Comparison of ENCODE assay signal across 8 cellular contexts in genomic region chr5:149551227-149552037, GRCh38. TPM values are rescaled to one million over a fixed set of nuclear protein-coding genes. Genes with fewer than 3 reads are reported as not detected.
A peak's percentile ranks its signal among the peaks of the same experiment; 100 is the strongest.
DNase-seq lines count a peak whose midpoint lies in the region; ATAC-seq and TF ChIP-seq lines count a peak whose summit lies in the region.

CSNK1A1 (minus strand) TSS chr5:149551439; CDS start chr5:149550964, 475 bp downstream.

- intact Hi-C loops in T-helper 2 cell treated with Interferon-gamma antibody and Interleukin-4, amounts not matched to agents 100 ng/mL and 5 ng/mL, for 36 hours (cut with micrococcal nuclease): loop anchor here (1.0 to 5.0 kb wide), 7 partner anchors 179 to 1169 kb away; partner anchors contain the start of genes ADRB2, FBXO38, GRPEL2 and PPARGC1B
- intact Hi-C loops in uterus (cut with DNase I; ENCODE audit: low total_unique reads): loop anchor here (5.0 kb wide), 1 partner anchor 109 kb away; no protein-coding TSS in a partner anchor

- peak within 1 kb of the TSS; percentile 77 to 94 for H3K4me3 ChIP-seq in right atrium auricular region
- peak within 1 kb of the TSS; percentile 90 to 96 for H3K4me3 ChIP-seq in uterus

- H3K27me3 ChIP-seq in right atrium auricular region (no peaks in the 10 kb centered on the region), uterus (no peaks in the 10 kb centered on the region)

- H3K27ac ChIP-seq in right atrium auricular region (peak within 1 kb of the TSS; percentile 98 to 99), uterus (peak within 1 kb of the TSS; percentile 98 to 99)

- TF ChIP-seq POLR2A in uterus (IDR thresholded peaks at IDR 0.05): peak; percentile 83 to 96

- DNase-seq in NCI-H187 treated with DMSO at 0.1 percent for 48 hours (lab: John Stamatoyannopoulos, UW) (peak; percentile 88), anterior cingulate cortex (lab: John Stamatoyannopoulos, UW) (peak; percentile 83 to 99 (median 97)), right atrium auricular region (ENCODE audit: low spot score) (peak; percentile 98), pulmonary artery endothelial cell (ENCODE audit: low read depth, low spot score) (peak; percentile 94), uterus (peak; percentile 98 to 99)

- TF ChIP-seq CTCF in right atrium auricular region (IDR thresholded peaks at IDR 0.05) (peak; percentile 85 to 88), uterus (IDR thresholded peaks at IDR 0.05) (peak; percentile 75 to 91 (median 86))

- peaks cover 31% of the 10 kb centered on the region for H3K36me3 ChIP-seq in right atrium auricular region
- no peaks in the 10 kb centered on the region for H3K36me3 ChIP-seq in uterus

- H3K4me1 ChIP-seq in right atrium auricular region (peaks cover 0 to 34% of the 10 kb centered on the region in 2 donors), uterus (no peaks in the 10 kb centered on the region)

- H3K9me3 ChIP-seq in right atrium auricular region (no peaks in the 10 kb centered on the region), uterus (no peaks in the 10 kb centered on the region)

- peak; percentile 90 for ATAC-seq in GM18502 (IDR thresholded peaks at IDR 0.05; ENCODE audit: poor library complexity, unreplicated experiment)
- ATAC-seq in HG02970 (IDR thresholded peaks at IDR 0.05; ENCODE audit: low FRiP score, unreplicated experiment): peak; percentile 93

RNA-seq across cellular contexts. Expression of gene CSNK1A1, which starts in this region (rescaled TPM):
- 171 and 172 TPM in 2 replicates for total RNA-seq in T-helper 2 cell treated with Interferon-gamma antibody and Interleukin-4, amounts not matched to agents 100 ng/mL and 5 ng/mL, for 36 hours
- 100 to 1,000 TPM; 171 to 192 TPM for total RNA-seq in right atrium auricular region
- 454 and 486 TPM in 2 replicates for total RNA-seq in pulmonary artery endothelial cell
- total RNA-seq in uterus: 100 to 1,000 TPM; 101 to 326 (median 205) TPM

Comparison
In these comparisons a context has a peak if more than half of its experiments do, and no peak if none do; other contexts are left out.
1. Peak in every context shown above with its lines: DNase-seq, ATAC-seq, H3K4me3 ChIP-seq and H3K27ac ChIP-seq.